ENCODE assay signal across 1 cellular context in genomic region chr19:58150328-58150921, GRCh38.
TF ChIP-seq lines count a peak whose summit lies in the region.

Gene ZNF329 (minus strand): TSS chr19:58150789. CDS start chr19:58129503, 21,286 bp downstream.

TF ChIP-seq in HepG2, 621 proteins besides CTCF, POLR2A, EP300 and RAD21 (continued from another document and continues in another):
- TF ChIP-seq MIER3 (CRISPR knock-in tag; IDR thresholded peaks at IDR 0.05; ENCODE audit: borderline replicate concordance) = no peak
- TF ChIP-seq ZNF292 (CRISPR knock-in tag; IDR thresholded peaks at IDR 0.05; ENCODE audit: borderline replicate concordance, low read depth) = no peak
- no peak for TF ChIP-seq NR0B2 (CRISPR knock-in tag; IDR thresholded peaks at IDR 0.05)
- TF ChIP-seq ZNF724P (CRISPR knock-in tag; IDR thresholded peaks at IDR 0.05; ENCODE audit: borderline replicate concordance) = no peak
- TF ChIP-seq TAF15 (IDR thresholded peaks at IDR 0.05; ENCODE audit: low read depth, low read length, poor library complexity, severe bottlenecking) = no peak
- no peak for TF ChIP-seq PATZ1 (CRISPR knock-in tag; IDR thresholded peaks at IDR 0.05)
- no peak for TF ChIP-seq ZNF816 (CRISPR knock-in tag; IDR thresholded peaks at IDR 0.05; ENCODE audit: borderline replicate concordance)
- no peak for TF ChIP-seq ZNF382 (CRISPR knock-in tag; IDR thresholded peaks at IDR 0.05; ENCODE audit: borderline replicate concordance)
- no peak for TF ChIP-seq SNAPC2 (CRISPR knock-in tag; IDR thresholded peaks at IDR 0.05)
- no peak for TF ChIP-seq ZNF124 (CRISPR knock-in tag; IDR thresholded peaks at IDR 0.05)
- TF ChIP-seq U2AF1 (optimal IDR thresholded peaks at IDR 0.05; ENCODE audit: low read depth, low read length) = no peak
- no peak for TF ChIP-seq CCDC6 (CRISPR knock-in tag; IDR thresholded peaks at IDR 0.05)
- no peak for TF ChIP-seq ZNF589 (CRISPR knock-in tag; conservative IDR thresholded peaks at IDR 0.05)
- TF ChIP-seq RERE (CRISPR knock-in tag; IDR thresholded peaks at IDR 0.05; ENCODE audit: low read depth) = no peak
- no peak for TF ChIP-seq TFDP2 (CRISPR knock-in tag; IDR thresholded peaks at IDR 0.05)
- no peak for TF ChIP-seq ZNF776 (CRISPR knock-in tag; IDR thresholded peaks at IDR 0.05)
- no peak for TF ChIP-seq PRPF4 (IDR thresholded peaks at IDR 0.05; ENCODE audit: low read depth, low read length, poor library complexity, severe bottlenecking)
- peak; percentile 61 for TF ChIP-seq ZNF687 (CRISPR knock-in tag; IDR thresholded peaks at IDR 0.05)
- TF ChIP-seq ZKSCAN8 (CRISPR knock-in tag; IDR thresholded peaks at IDR 0.05; ENCODE audit: borderline replicate concordance) = no peak
- TF ChIP-seq MATR3 (CRISPR knock-in tag; IDR thresholded peaks at IDR 0.05) = no peak
- no peak for TF ChIP-seq GATA4 (IDR thresholded peaks at IDR 0.05; ENCODE audit: borderline replicate concordance, low read depth)
- no peak for TF ChIP-seq TERF1 (CRISPR knock-in tag; IDR thresholded peaks at IDR 0.05)
- TF ChIP-seq PAWR (CRISPR knock-in tag; IDR thresholded peaks at IDR 0.05; ENCODE audit: borderline replicate concordance) = no peak
- TF ChIP-seq ZNF703 (CRISPR knock-in tag; IDR thresholded peaks at IDR 0.05; ENCODE audit: borderline replicate concordance) = no peak
- TF ChIP-seq TFDP1 (CRISPR knock-in tag; IDR thresholded peaks at IDR 0.05; ENCODE audit: borderline replicate concordance) = no peak
- TF ChIP-seq BORCS8-MEF2B (CRISPR knock-in tag; IDR thresholded peaks at IDR 0.05) = 0 out of 2 replicates have a peak, but pooled peaks have one; percentile 46
- no peak for TF ChIP-seq DDIT3 (CRISPR knock-in tag; IDR thresholded peaks at IDR 0.05)
- no peak for TF ChIP-seq ZNF468 (CRISPR knock-in tag; IDR thresholded peaks at IDR 0.05)
- no peak for TF ChIP-seq MYPOP (CRISPR knock-in tag; IDR thresholded peaks at IDR 0.05)
- no peak for TF ChIP-seq NFIB (CRISPR knock-in tag; IDR thresholded peaks at IDR 0.05; ENCODE audit: borderline replicate concordance)
- TF ChIP-seq TCF7L2 (IDR thresholded peaks at IDR 0.05; ENCODE audit: low read depth, low read length) = no peak
- no peak for TF ChIP-seq ZNF564 (CRISPR knock-in tag; IDR thresholded peaks at IDR 0.05)
- no peak for TF ChIP-seq XBP1 (CRISPR knock-in tag; IDR thresholded peaks at IDR 0.05)
- no peak for TF ChIP-seq ZNF670 (CRISPR knock-in tag; IDR thresholded peaks at IDR 0.05; ENCODE audit: borderline replicate concordance)
- TF ChIP-seq ELF4 (CRISPR knock-in tag; IDR thresholded peaks at IDR 0.05; ENCODE audit: borderline replicate concordance) = no peak
- no peak for TF ChIP-seq ARID3A (IDR thresholded peaks at IDR 0.05; ENCODE audit: low read depth, low read length)
- peak; percentile 94 for TF ChIP-seq HNRNPLL (IDR thresholded peaks at IDR 0.05; ENCODE audit: low read depth, low read length, poor library complexity, severe bottlenecking)
- TF ChIP-seq ZNF775 (CRISPR knock-in tag; IDR thresholded peaks at IDR 0.05; ENCODE audit: borderline replicate concordance) = no peak
- TF ChIP-seq ATF7-NPFF (CRISPR knock-in tag; IDR thresholded peaks at IDR 0.05; ENCODE audit: low read depth) = no peak
- no peak for TF ChIP-seq ADNP (CRISPR knock-in tag; IDR thresholded peaks at IDR 0.05)
